In genomic region chr6:89198235-89198634, GRCh38 we compare ENCODE assay signal across 25 cellular contexts. TPM values are rescaled to one million over a fixed set of nuclear protein-coding genes. Genes with fewer than 3 reads are reported as not detected.
"Had no signal": no experiment of that assay in that cellular context is flagged by ENCODE, and none has a peak within 500 bp of the region (broad histone marks: within the 10 kb centered on the region; RNA-seq: fewer than 3 reads in every experiment).

No MANE protein-coding gene starts in this region.

- DNase-seq: activated CD4-positive, alpha-beta T cell treated with anti-CD3 and anti-CD28 coated beads for 48 hours; activated CD4-positive, CD25-positive, alpha-beta regulatory T cell; activated CD8-positive, alpha-beta T cell treated with anti-CD3 and anti-CD28 coated beads for 36 hours; activated naive CD4-positive, alpha-beta T cell treated with anti-CD3 and anti-CD28 coated beads for 36 hours; activated naive CD8-positive, alpha-beta T cell treated with anti-CD3 and anti-CD28 coated beads, Interleukin-2, amount 50 U/mL, for 24 hours; activated T-cell treated with anti-CD3 and anti-CD28 coated beads, Interleukin-2, amount 50 U/mL, for 4 hours; anterior cingulate cortex; erythroblast; foreskin melanocyte; hypothalamus; left lung; nephron progenitor cell; nucleus accumbens; retina; stimulated activated naive CD8-positive, alpha-beta T cell treated with anti-CD3 and anti-CD28 coated beads, Interleukin-15, Interleukin-2, amounts not matched to agents 100 U/mL and 50 U/mL, for 24 hours; uterus had no signal

- H3K36me3 ChIP-seq: left lung, tibial nerve, uterus had no signal

- H3K27me3 ChIP-seq: left lung, tibial nerve, uterus had no signal

- H3K4me3 ChIP-seq: coronary artery, left lung, tibial nerve, uterus had no signal

- H3K27ac Mint-ChIP-seq: activated CD8-positive, alpha-beta T cell treated with anti-CD3 and anti-CD28 coated beads for 36 hours; activated naive CD4-positive, alpha-beta T cell treated with anti-CD3 and anti-CD28 coated beads for 36 hours; activated naive CD8-positive, alpha-beta T cell treated with anti-CD3 and anti-CD28 coated beads, Interleukin-2, amount 50 U/mL, for 24 hours; brain; nephron progenitor cell had no signal

- H3K4me1 Mint-ChIP-seq: activated naive CD8-positive, alpha-beta T cell treated with anti-CD3 and anti-CD28 coated beads, Interleukin-2, amount 50 U/mL, for 24 hours; brain; central memory CD8-positive, alpha-beta T cell; nephron progenitor cell had no signal

- H3K27ac ChIP-seq: coronary artery, left lung, tibial nerve, uterus had no signal

- ATAC-seq: activated CD8-positive, alpha-beta T cell treated with anti-CD3 and anti-CD28 coated beads for 36 hours; activated naive CD8-positive, alpha-beta T cell treated with anti-CD3 and anti-CD28 coated beads, Interleukin-2, amount 50 U/mL, for 24 hours; activated T-cell treated with anti-CD3 and anti-CD28 coated beads, Interleukin-2, amount 50 U/mL, for 4 hours; left lung; stimulated activated naive CD8-positive, alpha-beta T cell treated with anti-CD3 and anti-CD28 coated beads, Interleukin-15, Interleukin-2, amounts not matched to agents 100 U/mL and 50 U/mL, for 24 hours had no signal

- FAIRE-seq: endometrium had no signal

- H3K4me1 ChIP-seq: left lung, tibial nerve, uterus had no signal

- H3K4me3 Mint-ChIP-seq: activated CD8-positive, alpha-beta T cell treated with anti-CD3 and anti-CD28 coated beads for 36 hours; activated naive CD4-positive, alpha-beta T cell treated with anti-CD3 and anti-CD28 coated beads for 36 hours; activated naive CD8-positive, alpha-beta T cell treated with anti-CD3 and anti-CD28 coated beads, Interleukin-2, amount 50 U/mL, for 24 hours; activated T-cell treated with anti-CD3 and anti-CD28 coated beads, Interleukin-2, amount 50 U/mL, for 4 hours; brain; central memory CD8-positive, alpha-beta T cell; nephron progenitor cell had no signal

RNA-seq across cellular contexts. Expression of gene GABRR1, which starts 18.9 kb away (rescaled TPM):
- total RNA-seq: activated CD8-positive, alpha-beta T cell treated with anti-CD3 and anti-CD28 coated beads for 36 hours; activated naive CD4-positive, alpha-beta T cell treated with anti-CD3 and anti-CD28 coated beads for 36 hours; activated T-cell treated with anti-CD3 and anti-CD28 coated beads, Interleukin-2, amount 50 U/mL, for 4 hours; kidney epithelial cell; left lung; lung microvascular endothelial cell; myocyte; T-helper 2 cell treated with Interferon-gamma antibody and Interleukin-4, amounts not matched to agents 100 ng/mL and 5 ng/mL, for 36 hours; tibial nerve had no signal
